ENCODE assay signal across 14 cellular contexts in genomic region chr6:167318354-167318753, GRCh38. TPM values are rescaled to one million over a fixed set of nuclear protein-coding genes. Genes with fewer than 3 reads are reported as not detected.
"Had no signal": no experiment of that assay in that cellular context is flagged by ENCODE, and none has a peak within 500 bp of the region (broad histone marks: within the 10 kb centered on the region; RNA-seq: fewer than 3 reads in every experiment).

No MANE protein-coding gene starts in this region.

RNA-seq across cellular contexts. Expression of gene TTLL2, which starts 6.5 kb away (rescaled TPM):
- total RNA-seq: activated CD4-positive, alpha-beta memory T cell treated with anti-CD3 and anti-CD28 coated beads, Interleukin-2, amount 10 ng/mL, durations not matched to agents 7 days and 5 days; activated CD4-positive, alpha-beta T cell treated with anti-CD3 and anti-CD28 coated beads for 36 hours; activated CD4-positive, alpha-beta T cell treated with anti-CD3 and anti-CD28 coated beads, Interleukin-2, amount 10 ng/mL, durations not matched to agents 7 days and 5 days; activated CD8-positive, alpha-beta memory T cell treated with anti-CD3 and anti-CD28 coated beads, Interleukin-2, amount 10 ng/mL, durations not matched to agents 7 days and 5 days; activated CD8-positive, alpha-beta T cell treated with anti-CD3 and anti-CD28 coated beads, Interleukin-2, amount 10 ng/mL, durations not matched to agents 7 days and 5 days; activated naive CD8-positive, alpha-beta T cell treated with anti-CD3 and anti-CD28 coated beads, Interleukin-2, amount 10 ng/mL, durations not matched to agents 7 days and 5 days; activated T-helper 2 cell treated with anti-CD3 and anti-CD28 coated beads, Interferon-gamma antibody, Interleukin-2, Interleukin-4, amounts not matched to agents 10 μg/mL and 5 μg/mL and 100 μg/mL, durations not matched to agents 14 hours and 24 hours and 36 hours; ascending aorta; body of pancreas; breast epithelium; cardiac septum; cerebellum; WTC11 had no signal
- polyA plus RNA-seq: adipose tissue had no signal

RNA-seq across cellular contexts. Expression of gene UNC93A, which starts 27.2 kb away (rescaled TPM):
- total RNA-seq: activated CD4-positive, alpha-beta memory T cell treated with anti-CD3 and anti-CD28 coated beads, Interleukin-2, amount 10 ng/mL, durations not matched to agents 7 days and 5 days; activated CD4-positive, alpha-beta T cell treated with anti-CD3 and anti-CD28 coated beads for 36 hours; activated CD4-positive, alpha-beta T cell treated with anti-CD3 and anti-CD28 coated beads, Interleukin-2, amount 10 ng/mL, durations not matched to agents 7 days and 5 days; activated CD8-positive, alpha-beta memory T cell treated with anti-CD3 and anti-CD28 coated beads, Interleukin-2, amount 10 ng/mL, durations not matched to agents 7 days and 5 days; activated CD8-positive, alpha-beta T cell treated with anti-CD3 and anti-CD28 coated beads, Interleukin-2, amount 10 ng/mL, durations not matched to agents 7 days and 5 days; activated naive CD8-positive, alpha-beta T cell treated with anti-CD3 and anti-CD28 coated beads, Interleukin-2, amount 10 ng/mL, durations not matched to agents 7 days and 5 days; activated T-helper 2 cell treated with anti-CD3 and anti-CD28 coated beads, Interferon-gamma antibody, Interleukin-2, Interleukin-4, amounts not matched to agents 10 μg/mL and 5 μg/mL and 100 μg/mL, durations not matched to agents 14 hours and 24 hours and 36 hours; ascending aorta; body of pancreas; breast epithelium; cardiac septum; cerebellum had no signal
- polyA plus RNA-seq: adipose tissue had no signal
